Comparison of ENCODE assay signal across 8 cellular contexts in the genomic region with DNA sequence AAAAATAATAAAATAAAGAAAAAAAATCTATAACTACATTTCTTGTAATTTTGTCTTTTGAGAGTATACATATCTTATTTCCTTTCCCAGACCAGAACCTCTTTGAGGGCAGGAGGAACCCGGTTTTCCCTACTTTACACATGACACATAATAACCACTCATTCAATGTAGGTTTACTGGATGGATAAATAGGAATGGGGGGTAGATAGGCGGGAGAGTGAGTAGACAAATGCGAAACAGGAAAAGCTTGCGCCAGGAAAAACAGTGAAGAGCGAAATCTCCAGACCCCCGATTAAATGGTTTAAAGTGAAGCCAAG. TPM values are rescaled to one million over a fixed set of nuclear protein-coding genes. Genes with fewer than 3 reads are reported as not detected.
DNase-seq lines count a peak whose midpoint lies in the region; ATAC-seq and TF ChIP-seq lines count a peak whose summit lies in the region.

No MANE protein-coding gene starts in this region.

- H3K27ac ChIP-seq in PC-9: peak overlapping the region; percentile 83
- peak overlapping the region; percentile 85 for H3K27ac ChIP-seq in epithelial cell of prostate
- peak overlapping the region; percentile 99 for H3K27ac ChIP-seq in neural progenitor cell

- no peaks in the 10 kb centered on the region for H3F3A ChIP-seq in PC-9 (ENCODE audit: insufficient read depth, low read depth)
- H3F3A ChIP-seq in neural progenitor cell (ENCODE audit: low read depth): peaks cover 12% of the 10 kb centered on the region

- H3K4me1 Mint-ChIP-seq in CD14-positive monocyte (peaks cover 33% of the 10 kb centered on the region), neural progenitor cell (peaks cover 13% of the 10 kb centered on the region)

- H3K27me3 Mint-ChIP-seq in CD14-positive monocyte (ENCODE audit: low read depth in 3 of 3): peaks cover 0 to 8% (median 4%) of the 10 kb centered on the region in 3 donors
- peaks cover 4% of the 10 kb centered on the region for H3K27me3 Mint-ChIP-seq in neural progenitor cell (ENCODE audit: insufficient read depth, low read depth)

- H3K4me3 ChIP-seq in PC-9 (peak overlapping the region; percentile 89), neural progenitor cell (peak overlapping the region; percentile 83)

- intact Hi-C loops in CD14-positive monocyte (cut with micrococcal nuclease): no loop called here
- intact Hi-C loops in PC-9 (cut with micrococcal nuclease; ENCODE audit: unreplicated experiment): no loop called here

- H3K4me3 Mint-ChIP-seq in CD14-positive monocyte: peak overlapping the region; percentile 88 to 94
- H3K4me3 Mint-ChIP-seq in neural progenitor cell: peak overlapping the region; percentile 92

- ATAC-seq in HG03469 (IDR thresholded peaks at IDR 0.05; ENCODE audit: unreplicated experiment): no peak

- H4K20me1 ChIP-seq in PC-9 (ENCODE audit: insufficient read depth) (peaks cover 34% of the 10 kb centered on the region), neural progenitor cell (ENCODE audit: low read depth) (peaks cover 31% of the 10 kb centered on the region)

- peak overlapping the region; percentile 86 for H3K4me2 ChIP-seq in PC-9
- peak overlapping the region; percentile 80 for H3K4me2 ChIP-seq in neural progenitor cell

- H3K9me2 ChIP-seq in PC-9 (ENCODE audit: insufficient read depth): no peaks in the 10 kb centered on the region

- peaks cover 50% of the 10 kb centered on the region for H3K79me2 ChIP-seq in PC-9 (ENCODE audit: low read depth)
- H3K79me2 ChIP-seq in neural progenitor cell (ENCODE audit: low read depth): peaks cover 53% of the 10 kb centered on the region

- H3K9ac ChIP-seq in neural progenitor cell: peak overlapping the region; percentile 92

- H3K27ac Mint-ChIP-seq in CD14-positive monocyte (peak overlapping the region; percentile 98 to 100 (median 100)), neural progenitor cell (peak overlapping the region; percentile 100)

- H3K9me3 ChIP-seq in PC-9 (ENCODE audit: insufficient read depth, low read depth) (no peaks in the 10 kb centered on the region), neural progenitor cell (ENCODE audit: low read depth) (no peaks in the 10 kb centered on the region)

- CTCF ChIA-PET in PC-9 (lab: Charles Lee): no interaction called here

- POLR2A ChIA-PET in PC-9 (lab: Charles Lee; ENCODE audit: unreplicated experiment): no interaction called here

- H3K36me3 Mint-ChIP-seq in CD14-positive monocyte (peaks cover 3 to 7% of the 10 kb centered on the region in 2 donors), neural progenitor cell (no peaks in the 10 kb centered on the region)

- BruUV-seq in PC-9 (replicated peaks; lab: Mats Ljungman, UMichigan): TSS peak; percentile 62

- H3K36me3 ChIP-seq in PC-9 (ENCODE audit: low read depth): peaks cover 11% of the 10 kb centered on the region; the same call in 1 of the 2 replicates
- H3K36me3 ChIP-seq in neural progenitor cell: no peaks in the 10 kb centered on the region

- no peaks in the 10 kb centered on the region for H3K27me3 ChIP-seq in PC-9 (ENCODE audit: insufficient read depth, low read depth)
- H3K27me3 ChIP-seq in neural progenitor cell: no peaks in the 10 kb centered on the region

- H3K4me1 ChIP-seq in PC-9 (replicated peaks; ENCODE audit: insufficient read depth) (peaks cover 12% of the 10 kb centered on the region), neural progenitor cell (peaks cover 9% of the 10 kb centered on the region)

- DNase-seq in CD14-positive monocyte (ENCODE audit: low spot score) (no peak), PC-9 (no peak), epithelial cell of prostate (ENCODE audit: low read depth, low spot score) (no peak), neural progenitor cell (ENCODE audit: low spot score) (no peak), 8988T (no peak), NCI-H2196 treated with DMSO at 0.1 percent for 48 hours (lab: John Stamatoyannopoulos, UW; ENCODE audit: unreplicated experiment) (no peak)
- DNase-seq in stimulated activated naive CD4-positive, alpha-beta T cell treated with Interleukin-2 at 50 U/mL for 16 hours (lab: John Stamatoyannopoulos, UW): no peak

- H2AFZ ChIP-seq in PC-9 (peak overlapping the region; percentile 97), neural progenitor cell (replicated peaks) (peak overlapping the region; percentile 98)

- H3K9me3 Mint-ChIP-seq in CD14-positive monocyte: peaks cover 0 to 5% (median 3%) of the 10 kb centered on the region in 7 donors
- H3K9me3 Mint-ChIP-seq in neural progenitor cell: no peaks in the 10 kb centered on the region

- TF ChIP-seq CTCF in CD14-positive monocyte (IDR thresholded peaks at IDR 0.05) (no peak), PC-9 (conservative IDR thresholded peaks at IDR 0.05) (no peak), neural progenitor cell (IDR thresholded peaks at IDR 0.05) (no peak)

RNA-seq across cellular contexts. Expression of gene GOSR2, which starts 0.5 kb away (rescaled TPM):
- 10 to 100 TPM; 27.7 to 31.1 TPM for polyA plus RNA-seq in CD14-positive monocyte
- total RNA-seq in PC-9 (2021) (31.7 and 34.5 TPM in 2 replicates), neural progenitor cell (ENCODE audit: low replicate concordance) (29.2 and 33.6 TPM in 2 replicates)

RNA-seq across cellular contexts. Expression of gene RPRML, which starts 56.6 kb away (rescaled TPM):
- not detected for polyA plus RNA-seq in CD14-positive monocyte
- total RNA-seq in PC-9 (2021): not detected in 2 replicates
- 0.65 TPM in 1 of 2 replicates, not detected in the other for total RNA-seq in neural progenitor cell (ENCODE audit: low replicate concordance)
